14 cellular contexts compared by ENCODE assay signal in the genomic region with DNA sequence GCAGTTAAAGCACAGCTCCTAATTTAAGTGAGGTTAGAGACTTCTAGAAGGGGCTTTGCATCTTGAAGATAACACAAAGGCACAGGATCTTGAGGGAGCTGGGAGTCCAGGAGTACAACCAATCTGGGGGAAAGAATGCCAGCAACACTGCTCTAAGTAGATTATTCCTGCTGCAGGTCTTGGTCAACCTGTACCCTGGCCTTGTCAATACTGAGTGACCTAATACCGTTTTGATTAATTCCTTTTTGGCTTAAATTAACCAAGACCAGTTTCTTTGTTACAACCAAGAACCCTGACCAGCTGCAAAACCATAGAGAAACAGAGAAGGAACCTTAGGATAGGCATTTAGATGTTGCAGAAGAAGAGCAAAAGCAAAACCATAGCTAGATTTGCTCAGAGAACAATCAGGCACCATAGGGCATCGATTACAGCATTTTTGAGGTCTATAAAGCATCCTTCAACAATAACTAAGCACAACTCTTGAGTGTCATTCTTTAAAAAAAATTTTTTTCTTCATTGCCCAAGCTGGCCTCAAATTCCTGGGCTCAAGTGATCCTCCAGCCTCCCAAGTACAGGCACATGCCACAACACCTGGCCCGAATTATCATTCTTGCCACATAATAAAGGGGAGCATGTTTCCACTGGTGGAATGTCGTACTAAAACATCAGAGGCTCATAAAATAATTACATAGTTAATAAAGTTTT. TPM values are rescaled to one million over a fixed set of nuclear protein-coding genes. Genes with fewer than 3 reads are reported as not detected.
A peak's percentile ranks its signal among the peaks of the same experiment; 100 is the strongest.
DNase-seq lines count a peak whose midpoint lies in the region; ATAC-seq and TF ChIP-seq lines count a peak whose summit lies in the region.
"Had no signal": no experiment of that assay in that cellular context is flagged by ENCODE, and none has a peak within 500 bp of the region (broad histone marks: within the 10 kb centered on the region; RNA-seq: fewer than 3 reads in every experiment).

No MANE protein-coding gene starts in this region.

- DNase-seq in HFFc6 = peak; percentile 17
- no peak for DNase-seq in esophagus muscularis mucosa (ENCODE audit: extremely low spot score)
- no peak for DNase-seq in natural killer cell treated with Interleukin-12 subunit alpha and Interleukin-12 subunit beta and Interleukin-15 and Interleukin-18, amount 100 ng/mL, for 72 hours (ENCODE audit: low spot score)
- DNase-seq in NCI-H1092 (lab: John Stamatoyannopoulos, UW) = no peak
- no peak for DNase-seq in medulla oblongata (ENCODE audit: extremely low spot score)
- DNase-seq in hypothalamus (lab: John Stamatoyannopoulos, UW) = no peak
- DNase-seq: anterior cingulate cortex; effector CD8-positive, alpha-beta T cell; KBM-7; stimulated activated CD4-positive, alpha-beta T cell treated with anti-CD3 and anti-CD28 coated beads, Interleukin-15, amount 100 ng/mL, for 24 hours had no signal

- peaks cover 91% of the 10 kb centered on the region for H3K4me1 Mint-ChIP-seq in HFFc6 (ENCODE audit: low read depth)
- H3K4me1 Mint-ChIP-seq in natural killer cell treated with Interleukin-12 subunit alpha and Interleukin-12 subunit beta and Interleukin-15 and Interleukin-18, amount 100 ng/mL, for 72 hours (ENCODE audit: low read depth in 2 of 2) = peaks cover 59 to 73% of the 10 kb centered on the region in 2 donors

- H3K27ac ChIP-seq in BLaER1 (no peak overlapping the region), esophagus muscularis mucosa (replicated peaks in 1 of 4) (peak overlapping the region in 3 of 4 donors; percentile 10 to 72 (median 17))
- H3K27ac ChIP-seq: PC-9 had no signal

- no peaks in the 10 kb centered on the region for H3K27me3 ChIP-seq in BLaER1
- no peaks in the 10 kb centered on the region for H3K27me3 ChIP-seq in esophagus muscularis mucosa
- H3K27me3 ChIP-seq: hepatocyte had no signal

- WGBS in esophagus muscularis mucosa = 84% methylated on average over 4 of the region's 4 CpGs

- H3K4me1 ChIP-seq in BLaER1 (peaks cover 60% of the 10 kb centered on the region), esophagus muscularis mucosa (peaks cover 66 to 94% (median 92%) of the 10 kb centered on the region in 4 donors)

- ATAC-seq in natural killer cell treated with Interleukin-12 subunit alpha and Interleukin-12 subunit beta and Interleukin-15 and Interleukin-18, amount 100 ng/mL, for 72 hours = no peak
- no peak for ATAC-seq in GM21786 (IDR thresholded peaks at IDR 0.05; ENCODE audit: unreplicated experiment)

- H3K9me3 ChIP-seq in BLaER1 = no peaks in the 10 kb centered on the region
- H3K9me3 ChIP-seq in esophagus muscularis mucosa = no peaks in the 10 kb centered on the region

- H3K4me3 Mint-ChIP-seq in HFFc6 = peak overlapping the region; percentile 45
- H3K4me3 Mint-ChIP-seq in natural killer cell treated with Interleukin-12 subunit alpha and Interleukin-12 subunit beta and Interleukin-15 and Interleukin-18, amount 100 ng/mL, for 72 hours = peak overlapping the region; percentile 34

- H3K4me2 ChIP-seq in BLaER1 = peak overlapping the region; percentile 2; the same call in 1 of the 2 replicates
- H3K4me2 ChIP-seq: PC-9 had no signal

- peaks cover 7% of the 10 kb centered on the region; the same call in 1 of the 2 replicates for H3K9me3 Mint-ChIP-seq in HFFc6
- H3K9me3 Mint-ChIP-seq in natural killer cell treated with Interleukin-12 subunit alpha and Interleukin-12 subunit beta and Interleukin-15 and Interleukin-18, amount 100 ng/mL, for 72 hours = no peaks in the 10 kb centered on the region

- H3K4me3 ChIP-seq in BLaER1 (no peak overlapping the region), esophagus muscularis mucosa (no peak overlapping the region)
- H3K4me3 ChIP-seq: hepatocyte, PC-9 had no signal

- TF ChIP-seq EP300 in esophagus muscularis mucosa (IDR thresholded peaks at IDR 0.05) = no peak

- peak overlapping the region; percentile 31; the same call in 1 of the 2 replicates for H3K9ac ChIP-seq in BLaER1

- H3K27ac Mint-ChIP-seq in HFFc6 = peak overlapping the region; percentile 87
- H3K27ac Mint-ChIP-seq in natural killer cell treated with Interleukin-12 subunit alpha and Interleukin-12 subunit beta and Interleukin-15 and Interleukin-18, amount 100 ng/mL, for 72 hours = peak overlapping the region; percentile 80 to 91

- TF ChIP-seq CTCF in HFFc6 (IDR thresholded peaks at IDR 0.05) (no peak), esophagus muscularis mucosa (IDR thresholded peaks at IDR 0.05) (no peak)

- peaks cover 53% of the 10 kb centered on the region for H3K36me3 Mint-ChIP-seq in HFFc6 (ENCODE audit: low read depth)
- peaks cover 9% of the 10 kb centered on the region for H3K36me3 Mint-ChIP-seq in natural killer cell treated with Interleukin-12 subunit alpha and Interleukin-12 subunit beta and Interleukin-15 and Interleukin-18, amount 100 ng/mL, for 72 hours

- no peak for TF ChIP-seq POLR2A in esophagus muscularis mucosa (IDR thresholded peaks at IDR 0.05; ENCODE audit: low read depth)

- intact Hi-C loops in esophagus muscularis mucosa (cut with DNase I) = no loop called here

- H3K27me3 Mint-ChIP-seq in HFFc6 (ENCODE audit: insufficient read depth) = no peaks in the 10 kb centered on the region
- no peaks in the 10 kb centered on the region for H3K27me3 Mint-ChIP-seq in natural killer cell treated with Interleukin-12 subunit alpha and Interleukin-12 subunit beta and Interleukin-15 and Interleukin-18, amount 100 ng/mL, for 72 hours

- peaks cover 43% of the 10 kb centered on the region for H3K36me3 ChIP-seq in BLaER1
- H3K36me3 ChIP-seq in esophagus muscularis mucosa = no peaks in the 10 kb centered on the region

- peaks cover 100% of the 10 kb centered on the region for H4K20me1 ChIP-seq in BLaER1

RNA-seq across cellular contexts. Expression of a gene that starts 6.3 kb away (rescaled TPM):
- 100 to 1,000 TPM; 167 to 195 (median 180) TPM for total RNA-seq in HFFc6 (2021; fragmentation: NEBNext Ultra II Directional; extraction: Animal tissue kit (Norgen Biotek cat#: 25700))
- 100 to 1,000 TPM in 1 of 4 donors, 10 to 100 TPM in 3; 85.0 to 110 (median 92.2) TPM for total RNA-seq in esophagus muscularis mucosa
- 100 to 1,000 TPM; 153 to 206 TPM for total RNA-seq in natural killer cell treated with Interleukin-12 subunit alpha and Interleukin-12 subunit beta and Interleukin-15 and Interleukin-18, amount 100 ng/mL, for 72 hours

RNA-seq across cellular contexts. Expression of a gene that starts 57.1 kb away (rescaled TPM):
- 10 to 100 TPM; 10.1 to 17.9 (median 11.5) TPM for total RNA-seq in HFFc6 (2021; fragmentation: NEBNext Ultra II Directional; extraction: Animal tissue kit (Norgen Biotek cat#: 25700))
- 1 to 10 TPM; 1.1 to 5.5 (median 1.7) TPM for total RNA-seq in esophagus muscularis mucosa
- 10 to 100 TPM; 30.9 to 52.0 TPM for total RNA-seq in natural killer cell treated with Interleukin-12 subunit alpha and Interleukin-12 subunit beta and Interleukin-15 and Interleukin-18, amount 100 ng/mL, for 72 hours
